ENCODE assay signal across 1 cellular context in genomic region chr17:81981511-81981910, GRCh38.
A peak's percentile ranks its signal among the peaks of the same experiment; 100 is the strongest.
TF ChIP-seq lines count a peak whose summit lies in the region.
"Not testable (repeated sequence)": the region's sequence is repeated elsewhere in the genome, so short reads cannot be mapped to it uniquely, and the experiment has no call there.

No MANE protein-coding gene starts in this region.

TF ChIP-seq in K562, 482 proteins besides CTCF, POLR2A, EP300 and RAD21:
- TF ChIP-seq, protein P1, sequence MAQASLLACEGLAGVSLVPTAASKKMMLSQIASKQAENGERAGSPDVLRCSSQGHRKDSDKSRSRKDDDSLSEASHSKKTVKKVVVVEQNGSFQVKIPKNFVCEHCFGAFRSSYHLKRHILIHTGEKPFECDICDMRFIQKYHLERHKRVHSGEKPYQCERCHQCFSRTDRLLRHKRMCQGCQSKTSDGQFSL (CRISPR knock-in tag; IDR thresholded peaks at IDR 0.05), result 0 out of 2 replicates have a peak, but pooled peaks have one; percentile 16
- TF ChIP-seq, protein P1 (tag; IDR thresholded peaks at IDR 0.05), result not testable (repeated sequence)
TF ChIP-seq in K562: peak in this region for 1; not testable (repeated sequence) for 481.
